In genomic region chr17:9700136-9700535, GRCh38 we compare ENCODE assay signal across 20 cellular contexts. TPM values are rescaled to one million over a fixed set of nuclear protein-coding genes. Genes with fewer than 3 reads are reported as not detected.
DNase-seq lines count a peak whose midpoint lies in the region; ATAC-seq, FAIRE-seq and TF ChIP-seq lines count a peak whose summit lies in the region.
"Had no signal": no experiment of that assay in that cellular context is flagged by ENCODE, and none has a peak within 500 bp of the region (broad histone marks: within the 10 kb centered on the region; RNA-seq: fewer than 3 reads in every experiment).

No MANE protein-coding gene starts in this region.

- H3K27ac Mint-ChIP-seq in neural crest cell (ENCODE audit: unreplicated experiment): peak overlapping the region; percentile 50
- H3K27ac Mint-ChIP-seq in stimulated activated effector memory CD8-positive, alpha-beta T cell treated with anti-CD3 and anti-CD28 coated beads, Interleukin-12 subunit alpha, Interleukin-12 subunit beta, amount 100 ng/mL, for 72 hours: no peak overlapping the region
- H3K27ac Mint-ChIP-seq: B cell had no signal

- no peak overlapping the region for H3K4me3 Mint-ChIP-seq in neural crest cell
- H3K4me3 Mint-ChIP-seq in stimulated activated effector memory CD8-positive, alpha-beta T cell treated with anti-CD3 and anti-CD28 coated beads, Interleukin-12 subunit alpha, Interleukin-12 subunit beta, amount 100 ng/mL, for 72 hours: no peak overlapping the region
- H3K4me3 Mint-ChIP-seq: B cell; CD4-positive, alpha-beta memory T cell had no signal

- no peaks in the 10 kb centered on the region for H3K4me1 Mint-ChIP-seq in neural crest cell
- no peaks in the 10 kb centered on the region for H3K4me1 Mint-ChIP-seq in stimulated activated effector memory CD8-positive, alpha-beta T cell treated with anti-CD3 and anti-CD28 coated beads, Interleukin-12 subunit alpha, Interleukin-12 subunit beta, amount 100 ng/mL, for 72 hours
- H3K4me1 Mint-ChIP-seq: CD4-positive, alpha-beta memory T cell had no signal

- peak; percentile 4 for DNase-seq in stimulated activated CD4-positive, alpha-beta T cell treated with anti-CD3 and anti-CD28 coated beads, Interleukin-1b, Interleukin-23, amount 100 ng/mL, for 48 hours
- DNase-seq in stimulated activated CD4-positive, alpha-beta T cell treated with anti-CD3 and anti-CD28 coated beads, Interleukin-2, amount 100 ng/mL, for 24 hours: no peak
- no peak for DNase-seq in neural crest cell (ENCODE audit: low read depth, low spot score)
- DNase-seq in stimulated activated effector memory CD8-positive, alpha-beta T cell treated with anti-CD3 and anti-CD28 coated beads, Interleukin-12 subunit alpha, Interleukin-12 subunit beta, amount 100 ng/mL, for 72 hours (ENCODE audit: low spot score in 2 of 2): no peak
- no peak for DNase-seq in NCI-H2029 (lab: John Stamatoyannopoulos, UW)
- no peak for DNase-seq in RCC 7860 (ENCODE audit: low spot score)
- no peak for DNase-seq in activated effector memory CD4-positive, alpha-beta T cell treated with Interleukin-2 at 50 U/mL for 16 hours
- DNase-seq: C1 segment of cervical spinal cord; Calu3; CD4-positive, alpha-beta memory T cell; COR-L47; DMS53; DMS79 treated with DMSO at 0.1 percent for 48 hours; GF-D8; H7; HCEC 1CT had no signal

- peaks cover 2% of the 10 kb centered on the region for H3K36me3 Mint-ChIP-seq in neural crest cell (ENCODE audit: low read depth)
- no peaks in the 10 kb centered on the region for H3K36me3 Mint-ChIP-seq in stimulated activated effector memory CD8-positive, alpha-beta T cell treated with anti-CD3 and anti-CD28 coated beads, Interleukin-12 subunit alpha, Interleukin-12 subunit beta, amount 100 ng/mL, for 72 hours
- H3K36me3 Mint-ChIP-seq: CD4-positive, alpha-beta memory T cell had no signal

- H3K27me3 Mint-ChIP-seq in neural crest cell (ENCODE audit: low read depth): no peaks in the 10 kb centered on the region

- peaks cover 2% of the 10 kb centered on the region for H3K9me3 Mint-ChIP-seq in neural crest cell
- H3K9me3 Mint-ChIP-seq in stimulated activated effector memory CD8-positive, alpha-beta T cell treated with anti-CD3 and anti-CD28 coated beads, Interleukin-12 subunit alpha, Interleukin-12 subunit beta, amount 100 ng/mL, for 72 hours: no peaks in the 10 kb centered on the region

- peak; percentile 36 for ATAC-seq in stimulated activated effector memory CD8-positive, alpha-beta T cell treated with anti-CD3 and anti-CD28 coated beads, Interleukin-12 subunit alpha, Interleukin-12 subunit beta, amount 100 ng/mL, for 72 hours

- no peak for TF ChIP-seq CTCF in neural crest cell (conservative IDR thresholded peaks at IDR 0.05)

- no peak for FAIRE-seq in RCC 7860 (lab: Jason Lieb, UNC)
- FAIRE-seq: A204.1, GM12891, H1 had no signal

RNA-seq across cellular contexts. Expression of gene USP43, which starts 54.8 kb away (rescaled TPM):
- 2.0 and 2.7 TPM in 2 replicates for total RNA-seq in neural crest cell
